ENCODE assay signal across 7 cellular contexts in the genomic region with DNA sequence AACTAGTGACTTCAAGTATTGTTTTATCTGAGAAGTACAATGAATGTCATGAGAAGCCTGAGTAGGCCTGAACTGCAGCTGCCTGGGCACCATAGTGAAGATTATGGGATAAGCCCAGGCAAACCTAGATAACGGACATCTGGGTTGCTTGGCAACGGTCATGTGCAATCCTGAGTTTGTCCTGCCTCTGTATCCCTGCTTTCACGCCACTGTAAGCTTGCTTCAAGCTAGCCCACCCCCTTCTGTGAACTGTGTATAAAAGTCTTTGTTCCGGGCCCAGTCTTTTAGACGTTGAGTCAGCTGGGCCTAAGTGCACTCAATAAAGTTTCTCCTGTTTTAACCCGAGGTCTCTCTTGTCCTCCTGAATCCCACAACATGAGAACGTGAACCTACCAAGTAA. TPM values are rescaled to one million over a fixed set of nuclear protein-coding genes. Genes with fewer than 3 reads are reported as not detected.
A peak's percentile ranks its signal among the peaks of the same experiment; 100 is the strongest.
DNase-seq lines count a peak whose midpoint lies in the region; ATAC-seq and TF ChIP-seq lines count a peak whose summit lies in the region.
"Not testable (repeated sequence)": the region's sequence is repeated elsewhere in the genome, so short reads cannot be mapped to it uniquely, and the experiment has no call there.

No MANE protein-coding gene starts in this region.

- H3K36me3 ChIP-seq in WERI-Rb-1: peaks cover 30% of the 10 kb centered on the region
- H3K36me3 ChIP-seq in muscle layer of colon (ENCODE audit: insufficient read depth, low read length): peaks cover 14% of the 10 kb centered on the region
- H3K36me3 ChIP-seq in smooth muscle cell (ENCODE audit: low read depth): not testable (repeated sequence)

- peaks cover 50% of the 10 kb centered on the region for H3K79me2 ChIP-seq in smooth muscle cell (ENCODE audit: low read depth)

- H3K27me3 ChIP-seq in WERI-Rb-1 (ENCODE audit: insufficient read depth, low read depth, severe bottlenecking); right cardiac atrium (ENCODE audit: control insufficient read depth, insufficient read depth); muscle layer of colon (ENCODE audit: control insufficient read depth in 1 of 2, insufficient read depth in 2 of 2, low read length in 2 of 2); smooth muscle cell (ENCODE audit: low read depth): not testable (repeated sequence)

- intact Hi-C loops in right cardiac atrium (cut with DNase I): loop anchor here in 1 of 4 donors (10.0 kb wide), 1 partner anchor 193 kb away; no protein-coding TSS in a partner anchor

- not testable (repeated sequence) for H3K4me3 ChIP-seq in WERI-Rb-1 (ENCODE audit: low read depth, low read length); right cardiac atrium (ENCODE audit: low read length); muscle layer of colon (ENCODE audit: low read depth in 1 of 2, low read length in 2 of 2); smooth muscle cell

- ATAC-seq in right cardiac atrium: not testable (repeated sequence)

- peak overlapping the region; percentile 51 for H3K4me2 ChIP-seq in smooth muscle cell

- 28% methylated on average over 7 of the region's 7 CpGs for WGBS in right cardiac atrium
- 18% methylated on average over 7 of the region's 7 CpGs for WGBS in smooth muscle cell (ENCODE audit: low lambda C conversion rate)

- H4K20me1 ChIP-seq in smooth muscle cell (ENCODE audit: low read depth): not testable (repeated sequence)

- H3K27ac ChIP-seq in WERI-Rb-1 (peak overlapping the region; percentile 84), cingulate gyrus (ENCODE audit: low read depth, low read length) (peak overlapping the region; percentile 41), right cardiac atrium (ENCODE audit: low read length) (peak overlapping the region; percentile 3), muscle layer of colon (ENCODE audit: low read depth, low read length) (peak overlapping the region; percentile 19), smooth muscle cell (ENCODE audit: low read depth) (peak overlapping the region; percentile 85)

- H3F3A ChIP-seq in smooth muscle cell (ENCODE audit: low read depth): peaks cover 22% of the 10 kb centered on the region

- DNase-seq in NCI-H82 treated with DMSO at 0.1 percent for 48 hours (lab: John Stamatoyannopoulos, UW; ENCODE audit: unreplicated experiment): peak; percentile 60
- DNase-seq in WERI-Rb-1: peak; percentile 80
- DNase-seq in globus pallidus (ENCODE audit: low spot score): peak; percentile 53
- not testable (repeated sequence) for DNase-seq in right cardiac atrium; smooth muscle cell (lab: John Stamatoyannopoulos, UW; ENCODE audit: unreplicated experiment)

- H3K4me1 ChIP-seq in right cardiac atrium (ENCODE audit: control insufficient read depth, insufficient read depth, low read length); muscle layer of colon (ENCODE audit: insufficient read depth, low read length): not testable (repeated sequence)
- peaks cover 18% of the 10 kb centered on the region for H3K4me1 ChIP-seq in smooth muscle cell (ENCODE audit: low read depth)

- not testable (repeated sequence) for H3K9ac ChIP-seq in muscle layer of colon (ENCODE audit: low read length)
- peak overlapping the region; percentile 35 for H3K9ac ChIP-seq in smooth muscle cell (ENCODE audit: low read depth)

- peak overlapping the region; percentile 28 for H2AFZ ChIP-seq in smooth muscle cell (ENCODE audit: low read depth)

- not testable (repeated sequence) for TF ChIP-seq CTCF in WERI-Rb-1 (IDR thresholded peaks at IDR 0.05; ENCODE audit: low read depth, low read length); smooth muscle cell (IDR thresholded peaks at IDR 0.05; ENCODE audit: borderline replicate concordance, insufficient read depth, poor library complexity, severe bottlenecking)

- not testable (repeated sequence) for H3K9me3 ChIP-seq in WERI-Rb-1 (ENCODE audit: severe bottlenecking); right cardiac atrium (ENCODE audit: control insufficient read depth, low read length); muscle layer of colon (ENCODE audit: low read length); smooth muscle cell (replicated peaks; ENCODE audit: low read depth)

RNA-seq across cellular contexts. Expression of a gene that starts 6.3 kb away (rescaled TPM):
- 10 to 100 TPM; 47.7 to 55.8 (median 48.7) TPM for total RNA-seq in right cardiac atrium
- 15.1 TPM for polyA plus RNA-seq in right cardiac atrium
- 20.7 and 20.9 TPM in 2 replicates for total RNA-seq in smooth muscle cell
- 9.1 and 13.6 TPM in 2 replicates for polyA plus RNA-seq in smooth muscle cell

RNA-seq across cellular contexts. Expression of a gene that starts 53.5 kb away (rescaled TPM):
- total RNA-seq in right cardiac atrium (10 to 100 TPM; 30.3 to 43.1 (median 35.0) TPM), smooth muscle cell (29.1 and 35.3 TPM in 2 replicates)
- polyA plus RNA-seq in right cardiac atrium (48.0 TPM), smooth muscle cell (20.4 and 24.7 TPM in 2 replicates)

Comparison
In these comparisons a context has a peak if more than half of its experiments do, and no peak if none do; other contexts are left out.
1. H3K27ac ChIP-seq: peak in every context shown above with its lines; median percentile 85 in smooth muscle cell; 84 in WERI-Rb-1; 41 in cingulate gyrus; 19 in muscle layer of colon; 3 in right cardiac atrium.